In the genomic region with DNA sequence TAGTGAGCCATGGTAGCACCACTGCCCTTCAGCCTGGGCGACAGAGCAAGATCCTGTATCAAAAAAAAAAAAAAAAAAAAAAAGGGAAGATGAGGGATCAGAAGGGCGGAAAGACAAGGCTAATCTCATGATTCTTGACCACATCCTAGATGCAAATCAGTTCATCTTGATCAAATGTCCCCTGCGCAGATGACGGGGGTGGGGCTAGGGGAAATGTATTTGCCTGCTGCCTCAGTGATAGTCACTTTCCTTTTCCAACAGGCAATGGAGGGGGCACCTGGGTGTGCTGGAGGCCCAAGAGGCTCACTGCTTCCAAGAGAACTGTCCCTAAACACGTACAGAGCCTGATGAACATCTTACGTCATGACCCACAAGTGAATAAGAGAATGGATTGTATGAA, we compare ENCODE assay signal across 15 cellular contexts. TPM values are rescaled to one million over a fixed set of nuclear protein-coding genes. Genes with fewer than 3 reads are reported as not detected.
DNase-seq lines count a peak whose midpoint lies in the region; ATAC-seq and TF ChIP-seq lines count a peak whose summit lies in the region.
"Had no signal": no experiment of that assay in that cellular context is flagged by ENCODE, and none has a peak within 500 bp of the region (broad histone marks: within the 10 kb centered on the region; RNA-seq: fewer than 3 reads in every experiment).

No MANE protein-coding gene starts in this region.

- WGBS in testis, 2 donors: 74 to 89% methylated on average over 6 of the region's 6 CpGs
- WGBS in trophoblast cell (ENCODE audit: extremely low coverage, insufficient coverage, insufficient read length): no CpG with 5 or more reads among the region's 6 CpGs

- H3K36me3 ChIP-seq in BLaER1 (no peaks in the 10 kb centered on the region), OCI-LY3 (replicated peaks; ENCODE audit: low read depth, low read length) (peaks cover 3% of the 10 kb centered on the region), testis (ENCODE audit: low read depth, missing control alignments) (no peaks in the 10 kb centered on the region), trophoblast cell (ENCODE audit: control insufficient read depth in 1 of 2, insufficient read depth in 2 of 2, low read length in 2 of 2) (no peaks in the 10 kb centered on the region)

- H3K79me1 ChIP-seq in trophoblast cell (ENCODE audit: low read length): peaks cover 11% of the 10 kb centered on the region

- peaks cover 20% of the 10 kb centered on the region for H4K20me1 ChIP-seq in BLaER1
- H4K20me1 ChIP-seq in OCI-LY3 (ENCODE audit: insufficient read depth, low read length): peaks cover 2% of the 10 kb centered on the region; the same call in 1 of the 2 replicates

- no peak overlapping the region for H2BK12ac ChIP-seq in trophoblast cell (ENCODE audit: low read length)

- no peak overlapping the region for H2AK5ac ChIP-seq in trophoblast cell (ENCODE audit: low read length)

- peaks cover under 1% of the 10 kb centered on the region; the same call in 1 of the 2 replicates for H3K9me3 ChIP-seq in BLaER1
- no peaks in the 10 kb centered on the region for H3K9me3 ChIP-seq in OCI-LY3 (ENCODE audit: insufficient read depth, low read length)
- H3K9me3 ChIP-seq in testis: no peaks in the 10 kb centered on the region
- H3K9me3 ChIP-seq in trophoblast cell (ENCODE audit: insufficient read depth, low read depth, low read length): no peaks in the 10 kb centered on the region

- H2AFZ ChIP-seq in OCI-LY3 (ENCODE audit: low read depth, low read length): no peak overlapping the region
- H2AFZ ChIP-seq in trophoblast cell (ENCODE audit: insufficient read depth, low read length, poor library complexity): no peak overlapping the region
- H2AFZ ChIP-seq: PC-9 had no signal

- TF ChIP-seq CTCF in OCI-LY3 (IDR thresholded peaks at IDR 0.05; ENCODE audit: low read depth, low read length): no peak
- TF ChIP-seq CTCF in testis (IDR thresholded peaks at IDR 0.05): no peak

- H3K18ac ChIP-seq in trophoblast cell (ENCODE audit: low read length): no peak overlapping the region

- H4K8ac ChIP-seq in trophoblast cell (ENCODE audit: low read depth, low read length): no peak overlapping the region

- no peak overlapping the region for H4K91ac ChIP-seq in trophoblast cell (ENCODE audit: low read depth, low read length)

- no peak overlapping the region for H2BK5ac ChIP-seq in trophoblast cell (ENCODE audit: low read depth, low read length, poor library complexity)

- no peak overlapping the region for H3K14ac ChIP-seq in trophoblast cell (ENCODE audit: low read length)

- H3K4me2 ChIP-seq in BLaER1 (0 out of 2 replicates have a peak overlapping the region, but pooled peaks have one; percentile 13), OCI-LY3 (ENCODE audit: low read length) (0 out of 2 replicates have a peak overlapping the region, but pooled peaks have one; percentile 8), trophoblast cell (ENCODE audit: low read length) (no peak overlapping the region)
- H3K4me2 ChIP-seq: KMS-11, PC-9 had no signal

- H3K4me1 ChIP-seq in BLaER1: peaks cover 31% of the 10 kb centered on the region
- H3K4me1 ChIP-seq in OCI-LY3 (ENCODE audit: low read length): peaks cover 33% of the 10 kb centered on the region
- H3K4me1 ChIP-seq in testis: peaks cover 7% of the 10 kb centered on the region
- H3K4me1 ChIP-seq in trophoblast cell (ENCODE audit: control insufficient read depth in 1 of 2, insufficient read depth in 2 of 2, low read length in 2 of 2): peaks cover 2 to 3% of the 10 kb centered on the region in 2 experiments

- DNase-seq in left lobe of liver (ENCODE audit: low spot score): peak; percentile 21
- peak; percentile 42 for DNase-seq in testis
- DNase-seq in trophoblast cell: no peak
- no peak for DNase-seq in dedifferentiated amniotic fluid mesenchymal stem cell (ENCODE audit: extremely low spot score)
- DNase-seq: 8988T, NCI-H1436, NCI-H1930, NCI-H226, NCI-H524 treated with DMSO at 0.1 percent for 48 hours, PC-9 had no signal

- TF ChIP-seq POLR2A in testis (IDR thresholded peaks at IDR 0.05): no peak

- H3K27ac ChIP-seq in BLaER1 (no peak overlapping the region), OCI-LY3 (ENCODE audit: low read length) (no peak overlapping the region), testis (no peak overlapping the region), trophoblast cell (ENCODE audit: low read depth, low read length) (no peak overlapping the region)
- H3K27ac ChIP-seq: KMS-11, PC-9 had no signal

- H3K23ac ChIP-seq in trophoblast cell (ENCODE audit: low read length): no peak overlapping the region

- H4K12ac ChIP-seq in trophoblast cell (ENCODE audit: low read depth, low read length): no peak overlapping the region

- intact Hi-C loops in testis (cut with DNase I; ENCODE audit: low total_unique reads): no loop called here

- H2BK120ac ChIP-seq in trophoblast cell (ENCODE audit: insufficient read depth, low read length, poor library complexity): no peak overlapping the region

- ATAC-seq in left lobe of liver: no peak
- no peak for ATAC-seq in HG03280 (IDR thresholded peaks at IDR 0.05; ENCODE audit: unreplicated experiment)
- no peak for ATAC-seq in GM19328 (IDR thresholded peaks at IDR 0.05; ENCODE audit: unreplicated experiment)

- H3K27me3 ChIP-seq in BLaER1: peaks cover 41% of the 10 kb centered on the region
- H3K27me3 ChIP-seq in OCI-LY3 (ENCODE audit: low read depth, low read length): no peaks in the 10 kb centered on the region
- H3K27me3 ChIP-seq in testis: no peaks in the 10 kb centered on the region
- no peaks in the 10 kb centered on the region for H3K27me3 ChIP-seq in trophoblast cell (ENCODE audit: insufficient read depth, low read length)

- H3K4me3 ChIP-seq in BLaER1 (no peak overlapping the region), OCI-LY3 (ENCODE audit: low read length) (no peak overlapping the region), testis (no peak overlapping the region), trophoblast cell (ENCODE audit: low read depth, low read length) (no peak overlapping the region)
- H3K4me3 ChIP-seq: PC-9 had no signal

- no peak overlapping the region for H3K9ac ChIP-seq in BLaER1
- H3K9ac ChIP-seq in OCI-LY3 (ENCODE audit: low read length): no peak overlapping the region
- no peak overlapping the region for H3K9ac ChIP-seq in trophoblast cell (ENCODE audit: low read length)
- H3K9ac ChIP-seq: KMS-11 had no signal

- H3K4ac ChIP-seq in trophoblast cell (ENCODE audit: low read depth, low read length): no peak overlapping the region

- peaks cover 13% of the 10 kb centered on the region for H3K79me2 ChIP-seq in OCI-LY3 (ENCODE audit: low read length)
- H3K79me2 ChIP-seq in trophoblast cell (ENCODE audit: control insufficient read depth, insufficient read depth, low read length, poor library complexity): peaks cover 9% of the 10 kb centered on the region

RNA-seq across cellular contexts. Expression of a gene that starts 3.6 kb away (rescaled TPM):
- total RNA-seq in left lobe of liver (0.53 TPM), testis (10 to 100 TPM; 26.4 to 34.1 TPM)
- 21.4 TPM for polyA plus RNA-seq in testis (ENCODE audit: insufficient read depth, low read depth, low replicate concordance)
- 18.4 and 19.0 TPM in 2 replicates for polyA plus RNA-seq in trophoblast cell (2013)

Comparison
In these comparisons a context has a peak if more than half of its experiments do, and no peak if none do; other contexts are left out.
1. DNase-seq: peak in left lobe of liver (single experiment) and testis (single experiment); none in trophoblast cell (0 of 2) and dedifferentiated amniotic fluid mesenchymal stem cell (single experiment).
2. RNA of a gene that starts 3.6 kb away (total RNA-seq): 26.4 to 34.1 TPM in testis; 0.53 TPM in left lobe of liver (single experiment); every median in the first group is over 10 times any median in the second.